ENCODE assay signal across 1 cellular context in the genomic region with DNA sequence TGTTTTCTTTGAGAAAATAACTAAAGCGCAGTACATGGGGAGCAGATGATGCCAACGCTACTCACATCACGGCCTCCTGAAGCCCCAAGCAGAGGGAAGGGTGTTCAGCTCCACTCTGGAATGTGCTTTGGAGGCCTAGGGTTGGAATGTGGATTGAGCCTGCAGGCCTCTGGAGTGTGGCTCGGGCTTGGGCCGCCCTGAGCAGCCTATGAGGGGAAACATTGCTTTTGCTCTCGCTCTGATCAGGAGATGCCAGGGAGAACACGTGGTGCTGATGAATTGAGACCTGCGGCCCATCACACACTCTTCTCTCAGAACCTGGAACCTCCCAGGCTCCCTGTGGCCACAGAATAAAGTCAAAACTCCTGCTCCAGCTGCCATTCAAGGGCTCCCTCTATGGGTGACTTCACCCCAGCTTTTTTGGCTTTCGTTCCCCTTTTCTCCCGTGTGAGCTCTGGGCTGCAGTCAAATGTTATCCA.
TF ChIP-seq lines count a peak whose summit lies in the region.

No MANE protein-coding gene starts in this region.

TF ChIP-seq in SK-N-SH treated with all-trans-retinoic acid at 6 μM for 48 hours, 23 proteins besides CTCF, POLR2A, EP300 and RAD21 (continued from another document):
- TF ChIP-seq TSHZ2 (CRISPR knock-in tag; IDR thresholded peaks at IDR 0.05) (no peak), RARB (CRISPR knock-in tag; IDR thresholded peaks at IDR 0.05) (no peak), OSR1 (CRISPR knock-in tag; IDR thresholded peaks at IDR 0.05) (no peak), ARNTL (CRISPR knock-in tag; IDR thresholded peaks at IDR 0.05; ENCODE audit: borderline replicate concordance, low read depth) (no peak), CSDC2 (CRISPR knock-in tag; IDR thresholded peaks at IDR 0.05) (no peak), ZFP30 (CRISPR knock-in tag; IDR thresholded peaks at IDR 0.05) (no peak), PPARA (CRISPR knock-in tag; IDR thresholded peaks at IDR 0.05; ENCODE audit: borderline replicate concordance) (no peak), ZFP3 (CRISPR knock-in tag; IDR thresholded peaks at IDR 0.05) (no peak), TOX (CRISPR knock-in tag; IDR thresholded peaks at IDR 0.05; ENCODE audit: borderline replicate concordance) (no peak)
- TF ChIP-seq, protein P1, sequence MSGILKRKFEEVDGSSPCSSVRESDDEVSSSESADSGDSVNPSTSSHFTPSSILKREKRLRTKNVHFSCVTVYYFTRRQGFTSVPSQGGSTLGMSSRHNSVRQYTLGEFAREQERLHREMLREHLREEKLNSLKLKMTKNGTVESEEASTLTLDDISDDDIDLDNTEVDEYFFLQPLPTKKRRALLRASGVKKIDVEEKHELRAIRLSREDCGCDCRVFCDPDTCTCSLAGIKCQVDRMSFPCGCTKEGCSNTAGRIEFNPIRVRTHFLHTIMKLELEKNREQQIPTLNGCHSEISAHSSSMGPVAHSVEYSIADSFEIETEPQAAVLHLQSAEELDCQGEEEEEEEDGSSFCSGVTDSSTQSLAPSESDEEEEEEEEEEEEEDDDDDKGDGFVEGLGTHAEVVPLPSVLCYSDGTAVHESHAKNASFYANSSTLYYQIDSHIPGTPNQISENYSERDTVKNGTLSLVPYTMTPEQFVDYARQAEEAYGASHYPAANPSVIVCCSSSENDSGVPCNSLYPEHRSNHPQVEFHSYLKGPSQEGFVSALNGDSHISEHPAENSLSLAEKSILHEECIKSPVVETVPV (CRISPR knock-in tag; IDR thresholded peaks at IDR 0.05): no peak
- TF ChIP-seq, protein P2, sequence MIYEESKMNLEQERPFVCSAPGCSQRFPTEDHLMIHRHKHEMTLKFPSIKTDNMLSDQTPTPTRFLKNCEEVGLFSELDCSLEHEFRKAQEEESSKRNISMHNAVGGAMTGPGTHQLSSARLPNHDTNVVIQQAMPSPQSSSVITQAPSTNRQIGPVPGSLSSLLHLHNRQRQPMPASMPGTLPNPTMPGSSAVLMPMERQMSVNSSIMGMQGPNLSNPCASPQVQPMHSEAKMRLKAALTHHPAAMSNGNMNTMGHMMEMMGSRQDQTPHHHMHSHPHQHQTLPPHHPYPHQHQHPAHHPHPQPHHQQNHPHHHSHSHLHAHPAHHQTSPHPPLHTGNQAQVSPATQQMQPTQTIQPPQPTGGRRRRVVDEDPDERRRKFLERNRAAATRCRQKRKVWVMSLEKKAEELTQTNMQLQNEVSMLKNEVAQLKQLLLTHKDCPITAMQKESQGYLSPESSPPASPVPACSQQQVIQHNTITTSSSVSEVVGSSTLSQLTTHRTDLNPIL (CRISPR knock-in tag; IDR thresholded peaks at IDR 0.05; ENCODE audit: low read depth): no peak
- TF ChIP-seq, protein P3, sequence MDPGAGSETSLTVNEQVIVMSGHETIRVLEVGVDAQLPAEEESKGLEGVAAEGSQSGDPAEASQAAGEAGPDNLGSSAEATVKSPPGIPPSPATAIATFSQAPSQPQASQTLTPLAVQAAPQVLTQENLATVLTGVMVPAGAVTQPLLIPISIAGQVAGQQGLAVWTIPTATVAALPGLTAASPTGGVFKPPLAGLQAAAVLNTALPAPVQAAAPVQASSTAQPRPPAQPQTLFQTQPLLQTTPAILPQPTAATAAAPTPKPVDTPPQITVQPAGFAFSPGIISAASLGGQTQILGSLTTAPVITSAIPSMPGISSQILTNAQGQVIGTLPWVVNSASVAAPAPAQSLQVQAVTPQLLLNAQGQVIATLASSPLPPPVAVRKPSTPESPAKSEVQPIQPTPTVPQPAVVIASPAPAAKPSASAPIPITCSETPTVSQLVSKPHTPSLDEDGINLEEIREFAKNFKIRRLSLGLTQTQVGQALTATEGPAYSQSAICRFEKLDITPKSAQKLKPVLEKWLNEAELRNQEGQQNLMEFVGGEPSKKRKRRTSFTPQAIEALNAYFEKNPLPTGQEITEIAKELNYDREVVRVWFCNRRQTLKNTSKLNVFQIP (CRISPR knock-in tag; IDR thresholded peaks at IDR 0.05; ENCODE audit: borderline replicate concordance, low read depth): no peak
